Comparison of ENCODE assay signal across 14 cellular contexts in the genomic region with DNA sequence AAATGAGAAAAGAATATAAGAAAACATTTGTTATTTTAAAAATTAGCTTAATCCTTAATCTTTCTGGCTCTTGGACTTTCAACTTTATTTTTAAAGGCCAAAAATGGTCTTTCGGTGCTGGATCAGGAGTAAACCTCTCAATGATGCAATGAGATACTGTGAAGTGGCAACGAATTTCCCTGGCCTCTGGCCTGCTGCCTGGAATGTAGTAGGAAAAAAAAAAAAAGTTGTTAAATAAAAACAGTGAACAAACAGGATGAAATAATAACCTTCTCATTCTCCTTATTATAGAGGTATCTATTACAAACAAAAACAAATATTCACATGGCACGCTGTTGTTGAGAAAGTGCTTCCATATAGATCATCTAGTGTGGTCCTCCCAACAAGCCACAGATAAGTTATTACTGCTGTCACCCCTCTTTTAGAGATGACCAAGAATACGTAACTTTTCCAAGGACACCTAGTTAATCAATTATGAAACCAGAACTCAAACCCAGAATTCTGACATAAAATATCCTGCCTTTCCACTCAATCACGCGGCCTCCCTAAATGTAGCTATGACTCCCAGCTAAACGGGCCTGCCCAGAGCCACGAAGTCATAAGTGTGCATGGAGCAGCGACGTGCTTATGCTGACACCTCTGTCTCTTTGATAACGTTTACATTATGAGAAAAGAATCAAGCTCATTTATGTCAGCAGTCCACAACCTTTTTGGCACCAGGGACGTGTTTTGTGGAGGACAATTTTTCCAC.
A peak's percentile ranks its signal among the peaks of the same experiment; 100 is the strongest.
DNase-seq lines count a peak whose midpoint lies in the region; TF ChIP-seq lines count a peak whose summit lies in the region.
"Had no signal": no experiment of that assay in that cellular context is flagged by ENCODE, and none has a peak within 500 bp of the region (broad histone marks: within the 10 kb centered on the region; RNA-seq: fewer than 3 reads in every experiment).

No MANE protein-coding gene starts in this region.

- 85% methylated on average over 12 of the region's 12 CpGs for WGBS in mesenchymal stem cell

- H3K27me3 Mint-ChIP-seq in chondrocyte (ENCODE audit: low read depth): peaks cover 3% of the 10 kb centered on the region

- H3K36me3 ChIP-seq in mesenchymal stem cell (ENCODE audit: control insufficient read depth in 1 of 2, insufficient read depth in 2 of 2, low read depth in 1 of 2, low read length in 2 of 2): no peaks in the 10 kb centered on the region

- H3K27me3 ChIP-seq in mesenchymal stem cell (ENCODE audit: control insufficient read depth in 1 of 2, insufficient read depth in 1 of 2, low read length in 2 of 2): peaks cover 0 to 7% of the 10 kb centered on the region in 2 experiments

- peak overlapping the region; percentile 97 for H3K27ac Mint-ChIP-seq in chondrocyte (ENCODE audit: unreplicated experiment)
- H3K27ac Mint-ChIP-seq: CD14-positive monocyte; T-helper 1 cell treated with Interleukin-12 subunit alpha and Interleukin-12 subunit beta and Interleukin-4 antibody, amounts not matched to agents 30 μg/mL and 1 μg/mL, for 36 hours had no signal

- no peak overlapping the region for H3K18ac ChIP-seq in mesenchymal stem cell (ENCODE audit: low read depth in 1 of 2, low read length in 2 of 2)

- no peak overlapping the region for H3K4me2 ChIP-seq in mesenchymal stem cell (ENCODE audit: low read length, poor library complexity, severe bottlenecking)
- H3K4me2 ChIP-seq: smooth muscle cell had no signal

- peaks cover 2% of the 10 kb centered on the region for H3K4me1 ChIP-seq in mesenchymal stem cell (ENCODE audit: control insufficient read depth, insufficient read depth, low read depth, low read length)

- H3K4me1 Mint-ChIP-seq in chondrocyte (ENCODE audit: low read depth): peaks cover 65% of the 10 kb centered on the region

- no peaks in the 10 kb centered on the region for H3K79me1 ChIP-seq in mesenchymal stem cell (replicated peaks; ENCODE audit: low read length, poor library complexity, severe bottlenecking)

- H3K36me3 Mint-ChIP-seq in chondrocyte (ENCODE audit: low read depth): peaks cover 2% of the 10 kb centered on the region
- H3K36me3 Mint-ChIP-seq: CD14-positive monocyte had no signal

- TF ChIP-seq CTCF in LNCaP clone FGC (IDR thresholded peaks at IDR 0.05; ENCODE audit: control insufficient read depth, extremely low read depth, insufficient read depth): no peak
- TF ChIP-seq CTCF in chondrocyte (IDR thresholded peaks at IDR 0.05): no peak

- H2BK5ac ChIP-seq in mesenchymal stem cell (ENCODE audit: low read depth, low read length, poor library complexity, severe bottlenecking): no peak overlapping the region

- H2BK120ac ChIP-seq in mesenchymal stem cell (ENCODE audit: low read depth, low read length): no peak overlapping the region

- H3K9ac ChIP-seq in mesenchymal stem cell (ENCODE audit: low read length): peak overlapping the region; percentile 70

- H3K14ac ChIP-seq in mesenchymal stem cell (ENCODE audit: low read length in 2 of 2): no peak overlapping the region

- no peak overlapping the region for H3K27ac ChIP-seq in mesenchymal stem cell (ENCODE audit: low read length, poor library complexity, severe bottlenecking)

- no peak overlapping the region for H3K4me3 Mint-ChIP-seq in chondrocyte (ENCODE audit: unreplicated experiment)
- H3K4me3 Mint-ChIP-seq: CD14-positive monocyte; T-helper 1 cell treated with Interleukin-12 subunit alpha and Interleukin-12 subunit beta and Interleukin-4 antibody, amounts not matched to agents 30 μg/mL and 1 μg/mL, for 36 hours had no signal

- no peak overlapping the region for H2AK5ac ChIP-seq in mesenchymal stem cell (ENCODE audit: low read length, severe bottlenecking)

- H3K23ac ChIP-seq in mesenchymal stem cell (ENCODE audit: low read length in 2 of 2): no peak overlapping the region

- no peak overlapping the region for H3K4ac ChIP-seq in mesenchymal stem cell (ENCODE audit: low read depth in 1 of 2, low read length in 2 of 2)

- no peak overlapping the region for H2BK12ac ChIP-seq in mesenchymal stem cell (ENCODE audit: low read length in 2 of 2)

- H2BK15ac ChIP-seq in mesenchymal stem cell (ENCODE audit: low read depth, poor library complexity, severe bottlenecking): no peak overlapping the region

- H3K4me3 ChIP-seq in LNCaP clone FGC (ENCODE audit: low read depth, low read length): no peak overlapping the region
- no peak overlapping the region for H3K4me3 ChIP-seq in mesenchymal stem cell (ENCODE audit: insufficient read depth in 1 of 2, low read depth in 1 of 2, low read length in 2 of 2)
- H3K4me3 ChIP-seq: smooth muscle cell had no signal

- DNase-seq in AG08395 (ENCODE audit: low spot score): peak; percentile 85
- DNase-seq in LNCaP clone FGC (ENCODE audit: low read depth): peak; percentile 61
- no peak for DNase-seq in chondrocyte (ENCODE audit: low spot score)
- peak; percentile 19 for DNase-seq in mesenchymal stem cell
- no peak for DNase-seq in effector CD8-positive, alpha-beta T cell (lab: John Stamatoyannopoulos, UW)
- no peak for DNase-seq in activated CD4-positive, alpha-beta T cell treated with anti-CD3 and anti-CD28 coated beads, Interleukin-2, amount 50 U/mL, for 48 hours
- DNase-seq in NCI-H2227 treated with DMSO at 0.1 percent for 48 hours (lab: John Stamatoyannopoulos, UW): no peak
- no peak for DNase-seq in pons (ENCODE audit: low spot score)
- DNase-seq: kidney; NCI-H526; stimulated activated naive CD8-positive, alpha-beta T cell treated with anti-CD3 and anti-CD28 coated beads, Interleukin-15, Interleukin-2, amounts not matched to agents 100 U/mL and 50 U/mL, for 24 hours had no signal

- H4K8ac ChIP-seq in mesenchymal stem cell (ENCODE audit: low read length): no peak overlapping the region

- no peak overlapping the region for H2AFZ ChIP-seq in mesenchymal stem cell (ENCODE audit: low read depth, low read length)

- no peak overlapping the region for H4K91ac ChIP-seq in mesenchymal stem cell (ENCODE audit: low read length)

- H3K9me3 Mint-ChIP-seq in chondrocyte (ENCODE audit: low read depth): no peaks in the 10 kb centered on the region
- H3K9me3 Mint-ChIP-seq: CD14-positive monocyte; T-helper 1 cell treated with Interleukin-12 subunit alpha and Interleukin-12 subunit beta and Interleukin-4 antibody, amounts not matched to agents 30 μg/mL and 1 μg/mL, for 36 hours had no signal

- no peaks in the 10 kb centered on the region for H3K9me3 ChIP-seq in mesenchymal stem cell (ENCODE audit: control insufficient read depth, low read length)

Comparison
In these comparisons a context has a peak if more than half of its experiments do, and no peak if none do; other contexts are left out.
1. DNase-seq: peak in AG08395 (single experiment), LNCaP clone FGC (single experiment) and mesenchymal stem cell (single experiment); none in chondrocyte (single experiment), effector CD8-positive, alpha-beta T cell (single experiment), activated CD4-positive, alpha-beta T cell treated with anti-CD3 and anti-CD28 coated beads, Interleukin-2, amount 50 U/mL, for 48 hours (0 of 2), NCI-H2227 treated with DMSO at 0.1 percent for 48 hours (single experiment) and pons (single experiment).